Comparison of ENCODE assay signal across 1 cellular context in genomic region chrX:120746153-120746552, GRCh38.
A peak's percentile ranks its signal among the peaks of the same experiment; 100 is the strongest.
TF ChIP-seq lines count a peak whose summit lies in the region.

No MANE protein-coding gene starts in this region.

TF ChIP-seq in HepG2, 621 proteins besides CTCF, POLR2A, EP300 and RAD21 (continued from another document and continues in another):
- TF ChIP-seq, protein P1, sequence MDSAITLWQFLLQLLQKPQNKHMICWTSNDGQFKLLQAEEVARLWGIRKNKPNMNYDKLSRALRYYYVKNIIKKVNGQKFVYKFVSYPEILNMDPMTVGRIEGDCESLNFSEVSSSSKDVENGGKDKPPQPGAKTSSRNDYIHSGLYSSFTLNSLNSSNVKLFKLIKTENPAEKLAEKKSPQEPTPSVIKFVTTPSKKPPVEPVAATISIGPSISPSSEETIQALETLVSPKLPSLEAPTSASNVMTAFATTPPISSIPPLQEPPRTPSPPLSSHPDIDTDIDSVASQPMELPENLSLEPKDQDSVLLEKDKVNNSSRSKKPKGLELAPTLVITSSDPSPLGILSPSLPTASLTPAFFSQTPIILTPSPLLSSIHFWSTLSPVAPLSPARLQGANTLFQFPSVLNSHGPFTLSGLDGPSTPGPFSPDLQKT (CRISPR knock-in tag; IDR thresholded peaks at IDR 0.05; ENCODE audit: borderline replicate concordance), result no peak
- TF ChIP-seq PTBP1 (IDR thresholded peaks at IDR 0.05; ENCODE audit: low read depth, low read length, poor library complexity, severe bottlenecking), result no peak
- peak; percentile 47; the same call in 1 of the 2 replicates for TF ChIP-seq NR2F2 (IDR thresholded peaks at IDR 0.05; ENCODE audit: borderline replicate concordance, low read depth)
- no peak for TF ChIP-seq TFDP1 (CRISPR knock-in tag; IDR thresholded peaks at IDR 0.05; ENCODE audit: borderline replicate concordance)
- TF ChIP-seq ZKSCAN8 (CRISPR knock-in tag; IDR thresholded peaks at IDR 0.05; ENCODE audit: borderline replicate concordance), result 0 out of 2 replicates have a peak, but pooled peaks have one; percentile 37
- no peak for TF ChIP-seq AKAP8 (CRISPR knock-in tag; IDR thresholded peaks at IDR 0.05)
- TF ChIP-seq IRX3 (CRISPR knock-in tag; IDR thresholded peaks at IDR 0.05; ENCODE audit: borderline replicate concordance, low read depth), result no peak
- TF ChIP-seq, protein P2, sequence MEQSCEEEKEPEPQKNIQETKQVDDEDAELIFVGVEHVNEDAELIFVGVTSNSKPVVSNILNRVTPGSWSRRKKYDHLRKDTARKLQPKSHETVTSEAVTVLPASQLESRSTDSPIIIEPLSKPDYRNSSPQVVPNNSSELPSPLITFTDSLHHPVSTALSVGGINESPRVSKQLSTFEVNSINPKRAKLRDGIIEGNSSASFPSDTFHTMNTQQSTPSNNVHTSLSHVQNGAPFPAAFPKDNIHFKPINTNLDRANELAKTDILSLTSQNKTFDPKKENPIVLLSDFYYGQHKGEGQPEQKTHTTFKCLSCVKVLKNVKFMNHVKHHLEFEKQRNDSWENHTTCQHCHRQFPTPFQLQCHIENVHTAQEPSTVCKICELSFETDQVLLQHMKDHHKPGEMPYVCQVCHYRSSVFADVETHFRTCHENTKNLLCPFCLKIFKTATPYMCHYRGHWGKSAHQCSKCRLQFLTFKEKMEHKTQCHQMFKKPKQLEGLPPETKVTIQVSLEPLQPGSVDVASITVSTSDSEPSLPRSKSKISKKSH (CRISPR knock-in tag; IDR thresholded peaks at IDR 0.05; ENCODE audit: borderline replicate concordance), result no peak
- no peak for TF ChIP-seq ZNF839 (CRISPR knock-in tag; IDR thresholded peaks at IDR 0.05; ENCODE audit: borderline replicate concordance)
- TF ChIP-seq TMF1 (CRISPR knock-in tag; IDR thresholded peaks at IDR 0.05; ENCODE audit: low read depth), result no peak
- TF ChIP-seq, protein P3, sequence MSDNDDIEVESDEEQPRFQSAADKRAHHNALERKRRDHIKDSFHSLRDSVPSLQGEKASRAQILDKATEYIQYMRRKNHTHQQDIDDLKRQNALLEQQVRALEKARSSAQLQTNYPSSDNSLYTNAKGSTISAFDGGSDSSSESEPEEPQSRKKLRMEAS (IDR thresholded peaks at IDR 0.05), result no peak
- no peak for TF ChIP-seq PCBP2 (optimal IDR thresholded peaks at IDR 0.05; ENCODE audit: low read depth, low read length, poor library complexity, severe bottlenecking)
- TF ChIP-seq XRCC5 (optimal IDR thresholded peaks at IDR 0.05; ENCODE audit: low read length), result no peak
- no peak for TF ChIP-seq ZFP90 (CRISPR knock-in tag; IDR thresholded peaks at IDR 0.05; ENCODE audit: borderline replicate concordance)
- 0 out of 2 replicates have a peak, but pooled peaks have one; percentile 34 for TF ChIP-seq TCF7L2 (IDR thresholded peaks at IDR 0.05; ENCODE audit: low read depth, low read length)
- peak; percentile 60 for TF ChIP-seq NCOA2 (CRISPR knock-in tag; IDR thresholded peaks at IDR 0.05)
- no peak for TF ChIP-seq FIP1L1 (IDR thresholded peaks at IDR 0.05; ENCODE audit: borderline replicate concordance, insufficient read depth, low read depth, low read length)
- TF ChIP-seq RAD51 (IDR thresholded peaks at IDR 0.05; ENCODE audit: borderline replicate concordance), result no peak
- TF ChIP-seq SP4 (CRISPR knock-in tag; IDR thresholded peaks at IDR 0.05), result no peak
- TF ChIP-seq ZNF674 (CRISPR knock-in tag; IDR thresholded peaks at IDR 0.05; ENCODE audit: low read depth), result no peak
- TF ChIP-seq ATM (IDR thresholded peaks at IDR 0.05; ENCODE audit: borderline replicate concordance), result no peak
- no peak for TF ChIP-seq HDAC1 (CRISPR knock-in tag; IDR thresholded peaks at IDR 0.05)
- TF ChIP-seq ZNF598 (CRISPR knock-in tag; IDR thresholded peaks at IDR 0.05; ENCODE audit: borderline replicate concordance), result no peak
- TF ChIP-seq MIER2 (CRISPR knock-in tag; IDR thresholded peaks at IDR 0.05), result no peak
- TF ChIP-seq PCBP1 (IDR thresholded peaks at IDR 0.05; ENCODE audit: borderline replicate concordance, low read depth, low read length), result no peak
- TF ChIP-seq, protein P4, sequence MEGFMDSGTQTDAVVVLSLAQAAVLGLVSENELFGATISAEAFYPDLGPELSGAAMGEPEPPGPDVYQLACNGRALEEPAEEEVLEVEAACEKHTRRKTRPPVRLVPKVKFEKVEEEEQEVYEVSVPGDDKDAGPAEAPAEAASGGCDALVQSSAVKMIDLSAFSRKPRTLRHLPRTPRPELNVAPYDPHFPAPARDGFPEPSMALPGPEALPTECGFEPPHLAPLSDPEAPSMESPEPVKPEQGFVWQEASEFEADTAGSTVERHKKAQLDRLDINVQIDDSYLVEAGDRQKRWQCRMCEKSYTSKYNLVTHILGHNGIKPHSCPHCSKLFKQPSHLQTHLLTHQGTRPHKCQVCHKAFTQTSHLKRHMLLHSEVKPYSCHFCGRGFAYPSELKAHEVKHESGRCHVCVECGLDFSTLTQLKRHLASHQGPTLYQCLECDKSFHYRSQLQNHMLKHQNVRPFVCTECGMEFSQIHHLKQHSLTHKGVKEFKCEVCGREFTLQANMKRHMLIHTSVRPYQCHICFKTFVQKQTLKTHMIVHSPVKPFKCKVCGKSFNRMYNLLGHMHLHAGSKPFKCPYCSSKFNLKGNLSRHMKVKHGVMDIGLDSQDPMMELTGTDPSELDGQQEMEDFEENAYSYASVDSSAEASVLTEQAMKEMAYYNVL (CRISPR knock-in tag; IDR thresholded peaks at IDR 0.05; ENCODE audit: borderline replicate concordance), result peak; percentile 28; the same call in 1 of the 2 replicates
- peak; percentile 20; the same call in 1 of the 2 replicates for TF ChIP-seq SALL1 (CRISPR knock-in tag; IDR thresholded peaks at IDR 0.05)
- no peak for TF ChIP-seq ZNF546 (CRISPR knock-in tag; conservative IDR thresholded peaks at IDR 0.05)
- TF ChIP-seq ZNF180 (CRISPR knock-in tag; IDR thresholded peaks at IDR 0.05; ENCODE audit: borderline replicate concordance, low read depth), result no peak
- no peak for TF ChIP-seq ZKSCAN1 (IDR thresholded peaks at IDR 0.05; ENCODE audit: low read length)
- no peak for TF ChIP-seq ZNF776 (CRISPR knock-in tag; IDR thresholded peaks at IDR 0.05)
- no peak for TF ChIP-seq MAFF (IDR thresholded peaks at IDR 0.05; ENCODE audit: low read depth, low read length)
- peak; percentile 53; the same call in 1 of the 2 replicates for TF ChIP-seq NCOR1 (IDR thresholded peaks at IDR 0.05; ENCODE audit: borderline replicate concordance, low read length)
- TF ChIP-seq ARID5B (CRISPR knock-in tag; IDR thresholded peaks at IDR 0.05), result peak; percentile 73
- no peak for TF ChIP-seq E2F5 (CRISPR knock-in tag; conservative IDR thresholded peaks at IDR 0.05)
- peak; percentile 56; the same call in 1 of the 2 replicates for TF ChIP-seq CREM (IDR thresholded peaks at IDR 0.05)
- TF ChIP-seq CREM (CRISPR knock-in tag; IDR thresholded peaks at IDR 0.05), result no peak
- TF ChIP-seq POLR2AphosphoS5 (IDR thresholded peaks at IDR 0.05; ENCODE audit: low read depth, low read length), result no peak
- TF ChIP-seq, protein P5, sequence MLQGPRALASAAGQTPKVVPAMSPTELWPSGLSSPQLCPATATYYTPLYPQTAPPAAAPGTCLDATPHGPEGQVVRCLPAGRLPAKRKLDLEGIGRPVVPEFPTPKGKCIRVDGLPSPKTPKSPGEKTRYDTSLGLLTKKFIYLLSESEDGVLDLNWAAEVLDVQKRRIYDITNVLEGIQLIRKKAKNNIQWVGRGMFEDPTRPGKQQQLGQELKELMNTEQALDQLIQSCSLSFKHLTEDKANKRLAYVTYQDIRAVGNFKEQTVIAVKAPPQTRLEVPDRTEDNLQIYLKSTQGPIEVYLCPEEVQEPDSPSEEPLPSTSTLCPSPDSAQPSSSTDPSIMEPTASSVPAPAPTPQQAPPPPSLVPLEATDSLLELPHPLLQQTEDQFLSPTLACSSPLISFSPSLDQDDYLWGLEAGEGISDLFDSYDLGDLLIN (CRISPR knock-in tag; IDR thresholded peaks at IDR 0.05; ENCODE audit: borderline replicate concordance), result no peak
- no peak for TF ChIP-seq MEF2D (CRISPR knock-in tag; IDR thresholded peaks at IDR 0.05)
- no peak for TF ChIP-seq ZNF225 (CRISPR knock-in tag; IDR thresholded peaks at IDR 0.05)
- no peak for TF ChIP-seq XBP1 (CRISPR knock-in tag; IDR thresholded peaks at IDR 0.05)
- TF ChIP-seq ZFAT (CRISPR knock-in tag; conservative IDR thresholded peaks at IDR 0.05), result no peak
- TF ChIP-seq ZNF430 (CRISPR knock-in tag; IDR thresholded peaks at IDR 0.05), result no peak
- no peak for TF ChIP-seq RELA (CRISPR knock-in tag; IDR thresholded peaks at IDR 0.05)
- TF ChIP-seq, protein P6, sequence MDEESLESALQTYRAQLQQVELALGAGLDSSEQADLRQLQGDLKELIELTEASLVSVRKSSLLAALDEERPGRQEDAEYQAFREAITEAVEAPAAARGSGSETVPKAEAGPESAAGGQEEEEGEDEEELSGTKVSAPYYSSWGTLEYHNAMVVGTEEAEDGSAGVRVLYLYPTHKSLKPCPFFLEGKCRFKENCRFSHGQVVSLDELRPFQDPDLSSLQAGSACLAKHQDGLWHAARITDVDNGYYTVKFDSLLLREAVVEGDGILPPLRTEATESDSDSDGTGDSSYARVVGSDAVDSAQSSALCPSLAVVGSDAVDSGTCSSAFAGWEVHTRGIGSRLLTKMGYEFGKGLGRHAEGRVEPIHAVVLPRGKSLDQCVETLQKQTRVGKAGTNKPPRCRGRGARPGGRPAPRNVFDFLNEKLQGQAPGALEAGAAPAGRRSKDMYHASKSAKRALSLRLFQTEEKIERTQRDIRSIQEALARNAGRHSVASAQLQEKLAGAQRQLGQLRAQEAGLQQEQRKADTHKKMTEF (CRISPR knock-in tag; IDR thresholded peaks at IDR 0.05), result no peak
- TF ChIP-seq ATF7 (IDR thresholded peaks at IDR 0.05), result no peak
- TF ChIP-seq ATF7 (CRISPR knock-in tag; IDR thresholded peaks at IDR 0.05), result no peak
- TF ChIP-seq ZZZ3 (CRISPR knock-in tag; IDR thresholded peaks at IDR 0.05; ENCODE audit: borderline replicate concordance), result no peak
- no peak for TF ChIP-seq CSRNP1 (CRISPR knock-in tag; IDR thresholded peaks at IDR 0.05)
- TF ChIP-seq DPF2 (CRISPR knock-in tag; IDR thresholded peaks at IDR 0.05; ENCODE audit: borderline replicate concordance, low read depth), result no peak; the same call in 1 of the 2 replicates
- TF ChIP-seq FLYWCH1 (CRISPR knock-in tag; IDR thresholded peaks at IDR 0.05), result no peak
- TF ChIP-seq ZNF468 (CRISPR knock-in tag; IDR thresholded peaks at IDR 0.05), result no peak
